18 cellular contexts compared by ENCODE assay signal in genomic region chr2:168461942-168462331, GRCh38. TPM values are rescaled to one million over a fixed set of nuclear protein-coding genes. Genes with fewer than 3 reads are reported as not detected.
DNase-seq lines count a peak whose midpoint lies in the region; FAIRE-seq and TF ChIP-seq lines count a peak whose summit lies in the region.
"Had no signal": no experiment of that assay in that cellular context is flagged by ENCODE, and none has a peak within 500 bp of the region (broad histone marks: within the 10 kb centered on the region; RNA-seq: fewer than 3 reads in every experiment).

No MANE protein-coding gene starts in this region.

- no peak for TF ChIP-seq RAD21 in neural cell (conservative IDR thresholded peaks at IDR 0.05)

- peaks cover 27% of the 10 kb centered on the region for H3K4me1 Mint-ChIP-seq in HFFc6 (ENCODE audit: low read depth)
- peaks cover 80% of the 10 kb centered on the region for H3K4me1 Mint-ChIP-seq in brain

- no peaks in the 10 kb centered on the region for H4K20me1 ChIP-seq in neural cell (ENCODE audit: insufficient read depth)

- H3K9me2 ChIP-seq in neural cell (ENCODE audit: insufficient read depth, low read length): no peaks in the 10 kb centered on the region

- no peak overlapping the region for H3K27ac ChIP-seq in neural cell (ENCODE audit: low read length)
- H3K27ac ChIP-seq: SJCRH30 had no signal

- no peak overlapping the region for H2AFZ ChIP-seq in neural cell (ENCODE audit: low read depth, low read length)

- H3K36me3 Mint-ChIP-seq in HFFc6 (ENCODE audit: low read depth) (no peaks in the 10 kb centered on the region), brain (peaks cover 20% of the 10 kb centered on the region)

- H3K27me3 ChIP-seq in neural cell (ENCODE audit: insufficient read depth, low read depth, low read length): no peaks in the 10 kb centered on the region
- H3K27me3 ChIP-seq: SJCRH30 had no signal

- no peak overlapping the region for H3K4me3 Mint-ChIP-seq in HFFc6
- H3K4me3 Mint-ChIP-seq in brain: peak overlapping the region in 4 of 5 experiments; percentile 14 to 30 (median 18)
- H3K4me3 Mint-ChIP-seq: B cell; CD4-positive, alpha-beta T cell had no signal

- no peak overlapping the region for H3K4me2 ChIP-seq in neural cell (ENCODE audit: low read length)

- H3K27me3 Mint-ChIP-seq in HFFc6 (ENCODE audit: insufficient read depth) (no peaks in the 10 kb centered on the region; the same call in 1 of the 2 replicates), brain (peaks cover 7% of the 10 kb centered on the region)
- H3K27me3 Mint-ChIP-seq: B cell; CD4-positive, alpha-beta T cell had no signal

- H3K79me2 ChIP-seq in neural cell (replicated peaks; ENCODE audit: insufficient read depth, low read length): peaks cover 88% of the 10 kb centered on the region

- no peak overlapping the region for H3K27ac Mint-ChIP-seq in HFFc6
- peak overlapping the region in 1 of 5 experiments; percentile 9 for H3K27ac Mint-ChIP-seq in brain
- H3K27ac Mint-ChIP-seq: B cell; CD4-positive, alpha-beta T cell had no signal

- FAIRE-seq in GM18507 (lab: Jason Lieb, UNC): peak; percentile 60
- FAIRE-seq: K562 had no signal

- H3K9me3 Mint-ChIP-seq in HFFc6: no peaks in the 10 kb centered on the region
- H3K9me3 Mint-ChIP-seq in brain: peaks cover 0 to 4% (median 0%) of the 10 kb centered on the region in 5 experiments
- H3K9me3 Mint-ChIP-seq: CD4-positive, alpha-beta T cell had no signal

- TF ChIP-seq EP300 in neural cell (conservative IDR thresholded peaks at IDR 0.05; ENCODE audit: poor library complexity, severe bottlenecking): no peak

- no peak overlapping the region for H3K9ac ChIP-seq in neural cell (ENCODE audit: low read length)

- no peaks in the 10 kb centered on the region for H3F3A ChIP-seq in neural cell (ENCODE audit: insufficient read depth, low read length, poor library complexity, severe bottlenecking)

- H3K4me3 ChIP-seq in neural cell (ENCODE audit: low read length): no peak overlapping the region
- H3K4me3 ChIP-seq: K562, SJCRH30 had no signal

- no peaks in the 10 kb centered on the region for H3K36me3 ChIP-seq in neural cell (ENCODE audit: insufficient read depth, low read length)
- H3K36me3 ChIP-seq: SJCRH30 had no signal

- no peak for DNase-seq in GM18507 (ENCODE audit: extremely low spot score, insufficient read length, low read depth)
- DNase-seq in HFFc6: no peak
- DNase-seq in NK-92 (lab: John Stamatoyannopoulos, UW; ENCODE audit: unreplicated experiment): no peak
- no peak for DNase-seq in NCI-H748 (lab: John Stamatoyannopoulos, UW; ENCODE audit: unreplicated experiment)
- no peak for DNase-seq in NCI-H1694 treated with DMSO at 0.1 percent for 48 hours (lab: John Stamatoyannopoulos, UW)
- DNase-seq: CD4-positive, alpha-beta T cell; DMS79; GOT3; NCI-H1417 treated with DMSO at 0.1 percent for 48 hours; NCI-H2029; NCI-H2171; NCI-H446; NCI-H69; SJCRH30 had no signal

- TF ChIP-seq CTCF in HFFc6 (IDR thresholded peaks at IDR 0.05): peak; percentile 55
- TF ChIP-seq CTCF in brain (conservative IDR thresholded peaks at IDR 0.05): no peak
- TF ChIP-seq CTCF in neural cell (IDR thresholded peaks at IDR 0.05; ENCODE audit: poor library complexity, severe bottlenecking): peak; percentile 15

- no peaks in the 10 kb centered on the region for H3K9me3 ChIP-seq in neural cell (ENCODE audit: low read length)
- H3K9me3 ChIP-seq: SJCRH30 had no signal

TF ChIP-seq in neural cell, 6 proteins besides CTCF, POLR2A, EP300 and RAD21:
- TF ChIP-seq EZH2 (IDR thresholded peaks at IDR 0.05; ENCODE audit: borderline replicate concordance, insufficient read depth, low read length, poor library complexity, severe bottlenecking) (no peak), POLR2AphosphoS5 (IDR thresholded peaks at IDR 0.05) (no peak), SMC3 (conservative IDR thresholded peaks at IDR 0.05; ENCODE audit: poor library complexity) (no peak), TAF1 (IDR thresholded peaks at IDR 0.05; ENCODE audit: low read depth) (no peak), MXI1 (conservative IDR thresholded peaks at IDR 0.05; ENCODE audit: poor library complexity, severe bottlenecking) (no peak)
- TF ChIP-seq, protein P1, sequence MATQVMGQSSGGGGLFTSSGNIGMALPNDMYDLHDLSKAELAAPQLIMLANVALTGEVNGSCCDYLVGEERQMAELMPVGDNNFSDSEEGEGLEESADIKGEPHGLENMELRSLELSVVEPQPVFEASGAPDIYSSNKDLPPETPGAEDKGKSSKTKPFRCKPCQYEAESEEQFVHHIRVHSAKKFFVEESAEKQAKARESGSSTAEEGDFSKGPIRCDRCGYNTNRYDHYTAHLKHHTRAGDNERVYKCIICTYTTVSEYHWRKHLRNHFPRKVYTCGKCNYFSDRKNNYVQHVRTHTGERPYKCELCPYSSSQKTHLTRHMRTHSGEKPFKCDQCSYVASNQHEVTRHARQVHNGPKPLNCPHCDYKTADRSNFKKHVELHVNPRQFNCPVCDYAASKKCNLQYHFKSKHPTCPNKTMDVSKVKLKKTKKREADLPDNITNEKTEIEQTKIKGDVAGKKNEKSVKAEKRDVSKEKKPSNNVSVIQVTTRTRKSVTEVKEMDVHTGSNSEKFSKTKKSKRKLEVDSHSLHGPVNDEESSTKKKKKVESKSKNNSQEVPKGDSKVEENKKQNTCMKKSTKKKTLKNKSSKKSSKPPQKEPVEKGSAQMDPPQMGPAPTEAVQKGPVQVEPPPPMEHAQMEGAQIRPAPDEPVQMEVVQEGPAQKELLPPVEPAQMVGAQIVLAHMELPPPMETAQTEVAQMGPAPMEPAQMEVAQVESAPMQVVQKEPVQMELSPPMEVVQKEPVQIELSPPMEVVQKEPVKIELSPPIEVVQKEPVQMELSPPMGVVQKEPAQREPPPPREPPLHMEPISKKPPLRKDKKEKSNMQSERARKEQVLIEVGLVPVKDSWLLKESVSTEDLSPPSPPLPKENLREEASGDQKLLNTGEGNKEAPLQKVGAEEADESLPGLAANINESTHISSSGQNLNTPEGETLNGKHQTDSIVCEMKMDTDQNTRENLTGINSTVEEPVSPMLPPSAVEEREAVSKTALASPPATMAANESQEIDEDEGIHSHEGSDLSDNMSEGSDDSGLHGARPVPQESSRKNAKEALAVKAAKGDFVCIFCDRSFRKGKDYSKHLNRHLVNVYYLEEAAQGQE (IDR thresholded peaks at IDR 0.05; ENCODE audit: borderline replicate concordance): no peak

RNA-seq across cellular contexts. Expression of gene CERS6, which starts 5.9 kb away (rescaled TPM):
- 1 to 10 TPM; 6.2 to 9.9 (median 7.5) TPM for total RNA-seq in HFFc6 (2021; fragmentation: NEBNext Ultra II Directional; extraction: Animal tissue kit (Norgen Biotek cat#: 25700))
- 23.6 TPM for polyA plus RNA-seq in brain (ENCODE audit: insufficient read depth, low read depth, low replicate concordance)
- 56.3 and 59.3 TPM in 2 replicates for polyA plus RNA-seq in neural cell
- polyA minus RNA-seq in neural cell: 163 and 193 TPM in 2 replicates

Comparison
In these comparisons a context has a peak if more than half of its experiments do, and no peak if none do; other contexts are left out.
1. CTCF ChIP-seq: peak in HFFc6 (single experiment) and neural cell (single experiment); none in brain (0 of 2).